ENCODE assay signal across 8 cellular contexts in the genomic region with DNA sequence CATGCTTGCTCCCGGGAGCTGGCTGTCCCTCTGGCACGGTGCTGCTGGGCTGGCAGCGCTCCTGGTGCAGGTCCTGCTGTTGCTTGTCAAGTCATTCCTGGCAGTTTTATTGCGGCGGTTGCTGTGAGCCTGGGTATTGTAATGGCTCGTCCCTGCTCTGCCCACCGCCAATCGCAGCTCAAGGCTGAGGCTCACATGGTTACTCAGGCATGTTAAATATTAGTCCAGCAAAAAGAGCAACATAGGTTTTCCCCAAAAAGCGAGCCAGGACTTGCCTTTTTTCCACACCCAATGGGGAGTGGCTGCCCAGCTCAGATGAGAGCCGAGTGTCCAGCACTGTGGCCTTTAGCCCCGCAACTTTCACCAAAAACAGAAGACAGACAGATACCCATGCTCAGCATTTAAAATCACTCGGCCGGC.
DNase-seq lines count a peak whose midpoint lies in the region; ATAC-seq, FAIRE-seq and TF ChIP-seq lines count a peak whose summit lies in the region.

No MANE protein-coding gene starts in this region.

- no peak for TF ChIP-seq POLR2A in H54 (IDR thresholded peaks at IDR 0.05; ENCODE audit: low read depth, low read length)

- BruUV-seq in PC-9 (replicated peaks; lab: Mats Ljungman, UMichigan), result no TSS peak

- no peaks in the 10 kb centered on the region for H3K36me3 ChIP-seq in PC-9 (ENCODE audit: low read depth)

- H3K4me1 ChIP-seq in PC-9 (replicated peaks; ENCODE audit: insufficient read depth), result no peaks in the 10 kb centered on the region

- peaks cover 85% of the 10 kb centered on the region for H3K27me3 ChIP-seq in PC-9 (ENCODE audit: insufficient read depth, low read depth)

- DNase-seq in H54 (ENCODE audit: insufficient read length, low spot score) (peak; percentile 78), amniotic epithelial cell (ENCODE audit: low read depth) (peak; percentile 43), left cardiac atrium (peak; percentile 73), putamen (ENCODE audit: low spot score) (peak; percentile 25), PC-9 (no peak), GM20000 (ENCODE audit: low spot score) (no peak), ecto neural progenitor cell (ENCODE audit: low spot score) (no peak), mesenteric fat pad (ENCODE audit: low spot score) (no peak)

- H3K4me3 ChIP-seq in PC-9, result no peak overlapping the region

- H3K9me2 ChIP-seq in PC-9 (ENCODE audit: insufficient read depth), result no peaks in the 10 kb centered on the region

- TF ChIP-seq CTCF in PC-9 (conservative IDR thresholded peaks at IDR 0.05) (no peak), GM20000 (IDR thresholded peaks at IDR 0.05; ENCODE audit: extremely low read depth, missing control alignments) (no peak)

- H3K79me2 ChIP-seq in PC-9 (ENCODE audit: low read depth), result no peaks in the 10 kb centered on the region

- intact Hi-C loops in left cardiac atrium (cut with DNase I) (no loop called here), PC-9 (cut with micrococcal nuclease; ENCODE audit: unreplicated experiment) (no loop called here)

- H2AFZ ChIP-seq in PC-9, result no peak overlapping the region

- no peaks in the 10 kb centered on the region; the same call in 1 of the 2 replicates for H4K20me1 ChIP-seq in PC-9 (ENCODE audit: insufficient read depth)

- POLR2A ChIA-PET in PC-9 (lab: Charles Lee; ENCODE audit: unreplicated experiment), result no interaction called here

- peak; percentile 87 to 94 for ATAC-seq in left cardiac atrium

- H3K27ac ChIP-seq in PC-9, result no peak overlapping the region

- CTCF ChIA-PET in PC-9 (lab: Charles Lee), result no interaction called here

- H3K9me3 ChIP-seq in PC-9 (ENCODE audit: insufficient read depth, low read depth), result no peaks in the 10 kb centered on the region

- no peaks in the 10 kb centered on the region for H3F3A ChIP-seq in PC-9 (ENCODE audit: insufficient read depth, low read depth)

- FAIRE-seq in H54 (lab: Jason Lieb, UNC), result no peak

- H3K4me2 ChIP-seq in PC-9, result no peak overlapping the region

Comparison
In these comparisons a context has a peak if more than half of its experiments do, and no peak if none do; other contexts are left out.
1. DNase-seq: peak in H54 (single experiment), amniotic epithelial cell (single experiment), left cardiac atrium (single experiment) and putamen (single experiment); none in PC-9 (0 of 2), GM20000 (single experiment), ecto neural progenitor cell (single experiment) and mesenteric fat pad (single experiment).